Comparison of ENCODE assay signal across 1 cellular context in the genomic region with DNA sequence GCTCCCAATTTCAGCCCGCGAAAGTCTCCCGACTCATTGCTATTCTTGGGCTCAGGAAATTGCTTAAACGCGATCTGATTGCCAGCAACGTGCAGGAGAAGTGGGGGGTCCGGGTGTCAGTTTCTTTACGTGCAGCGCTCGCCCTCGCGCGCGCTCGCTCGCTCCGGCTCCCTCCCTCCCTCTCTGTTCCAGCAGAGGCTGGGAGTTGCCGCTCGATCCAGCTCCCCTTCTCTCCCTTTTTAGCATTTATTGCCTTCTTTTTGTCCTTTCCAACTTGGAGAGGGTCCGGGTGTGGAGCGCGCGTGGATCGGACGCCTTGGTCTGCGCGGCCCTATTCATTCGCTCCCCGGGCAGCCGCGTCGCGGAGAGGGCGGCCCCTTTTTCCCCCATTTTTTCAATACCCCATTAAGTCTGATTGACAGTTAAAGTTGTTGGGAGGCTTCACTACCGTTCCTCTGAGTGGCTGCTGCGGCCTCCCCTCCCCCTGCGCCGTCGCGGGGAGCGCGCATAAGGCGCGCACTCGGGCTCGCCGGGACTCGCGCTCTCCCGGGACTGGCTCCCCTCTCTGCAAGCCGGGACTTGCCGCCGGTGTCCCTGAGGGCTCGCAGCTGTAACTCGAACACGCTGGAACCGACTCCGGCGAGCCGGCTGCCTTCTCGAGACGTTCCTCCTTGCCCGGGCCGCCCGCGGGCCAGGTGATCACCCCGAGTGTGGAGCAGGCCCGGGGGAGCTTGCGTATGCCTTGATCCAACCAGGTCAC.
TF ChIP-seq lines count a peak whose summit lies in the region.

A gene with protein sequence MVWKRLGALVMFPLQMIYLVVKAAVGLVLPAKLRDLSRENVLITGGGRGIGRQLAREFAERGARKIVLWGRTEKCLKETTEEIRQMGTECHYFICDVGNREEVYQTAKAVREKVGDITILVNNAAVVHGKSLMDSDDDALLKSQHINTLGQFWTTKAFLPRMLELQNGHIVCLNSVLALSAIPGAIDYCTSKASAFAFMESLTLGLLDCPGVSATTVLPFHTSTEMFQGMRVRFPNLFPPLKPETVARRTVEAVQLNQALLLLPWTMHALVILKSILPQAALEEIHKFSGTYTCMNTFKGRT (minus strand): TSS at position 310 of the 760 bp plus-strand sequence. CDS start 862 bp downstream, outside the sequence.

TF ChIP-seq in K562, 482 proteins besides CTCF, POLR2A, EP300 and RAD21 (continued from another document and continues in another):
- TF ChIP-seq, protein P1, sequence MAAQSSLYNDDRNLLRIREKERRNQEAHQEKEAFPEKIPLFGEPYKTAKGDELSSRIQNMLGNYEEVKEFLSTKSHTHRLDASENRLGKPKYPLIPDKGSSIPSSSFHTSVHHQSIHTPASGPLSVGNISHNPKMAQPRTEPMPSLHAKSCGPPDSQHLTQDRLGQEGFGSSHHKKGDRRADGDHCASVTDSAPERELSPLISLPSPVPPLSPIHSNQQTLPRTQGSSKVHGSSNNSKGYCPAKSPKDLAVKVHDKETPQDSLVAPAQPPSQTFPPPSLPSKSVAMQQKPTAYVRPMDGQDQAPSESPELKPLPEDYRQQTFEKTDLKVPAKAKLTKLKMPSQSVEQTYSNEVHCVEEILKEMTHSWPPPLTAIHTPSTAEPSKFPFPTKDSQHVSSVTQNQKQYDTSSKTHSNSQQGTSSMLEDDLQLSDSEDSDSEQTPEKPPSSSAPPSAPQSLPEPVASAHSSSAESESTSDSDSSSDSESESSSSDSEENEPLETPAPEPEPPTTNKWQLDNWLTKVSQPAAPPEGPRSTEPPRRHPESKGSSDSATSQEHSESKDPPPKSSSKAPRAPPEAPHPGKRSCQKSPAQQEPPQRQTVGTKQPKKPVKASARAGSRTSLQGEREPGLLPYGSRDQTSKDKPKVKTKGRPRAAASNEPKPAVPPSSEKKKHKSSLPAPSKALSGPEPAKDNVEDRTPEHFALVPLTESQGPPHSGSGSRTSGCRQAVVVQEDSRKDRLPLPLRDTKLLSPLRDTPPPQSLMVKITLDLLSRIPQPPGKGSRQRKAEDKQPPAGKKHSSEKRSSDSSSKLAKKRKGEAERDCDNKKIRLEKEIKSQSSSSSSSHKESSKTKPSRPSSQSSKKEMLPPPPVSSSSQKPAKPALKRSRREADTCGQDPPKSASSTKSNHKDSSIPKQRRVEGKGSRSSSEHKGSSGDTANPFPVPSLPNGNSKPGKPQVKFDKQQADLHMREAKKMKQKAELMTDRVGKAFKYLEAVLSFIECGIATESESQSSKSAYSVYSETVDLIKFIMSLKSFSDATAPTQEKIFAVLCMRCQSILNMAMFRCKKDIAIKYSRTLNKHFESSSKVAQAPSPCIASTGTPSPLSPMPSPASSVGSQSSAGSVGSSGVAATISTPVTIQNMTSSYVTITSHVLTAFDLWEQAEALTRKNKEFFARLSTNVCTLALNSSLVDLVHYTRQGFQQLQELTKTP (IDR thresholded peaks at IDR 0.05; ENCODE audit: low read depth in 1 of 2, partially characterized antibody in 2 of 2), result peak in 1 of 2 experiments; percentile 19
- peak; percentile 57; the same call in 1 of the 2 replicates for TF ChIP-seq ZBTB1 (CRISPR knock-in tag; IDR thresholded peaks at IDR 0.05; ENCODE audit: borderline replicate concordance, low read depth)
- no peak for TF ChIP-seq CREBBP (IDR thresholded peaks at IDR 0.05; ENCODE audit: low read depth, low read length)
- 0 out of 2 replicates have a peak, but pooled peaks have one; percentile 14 for TF ChIP-seq ZNF24 (IDR thresholded peaks at IDR 0.05)
- TF ChIP-seq, protein P2, sequence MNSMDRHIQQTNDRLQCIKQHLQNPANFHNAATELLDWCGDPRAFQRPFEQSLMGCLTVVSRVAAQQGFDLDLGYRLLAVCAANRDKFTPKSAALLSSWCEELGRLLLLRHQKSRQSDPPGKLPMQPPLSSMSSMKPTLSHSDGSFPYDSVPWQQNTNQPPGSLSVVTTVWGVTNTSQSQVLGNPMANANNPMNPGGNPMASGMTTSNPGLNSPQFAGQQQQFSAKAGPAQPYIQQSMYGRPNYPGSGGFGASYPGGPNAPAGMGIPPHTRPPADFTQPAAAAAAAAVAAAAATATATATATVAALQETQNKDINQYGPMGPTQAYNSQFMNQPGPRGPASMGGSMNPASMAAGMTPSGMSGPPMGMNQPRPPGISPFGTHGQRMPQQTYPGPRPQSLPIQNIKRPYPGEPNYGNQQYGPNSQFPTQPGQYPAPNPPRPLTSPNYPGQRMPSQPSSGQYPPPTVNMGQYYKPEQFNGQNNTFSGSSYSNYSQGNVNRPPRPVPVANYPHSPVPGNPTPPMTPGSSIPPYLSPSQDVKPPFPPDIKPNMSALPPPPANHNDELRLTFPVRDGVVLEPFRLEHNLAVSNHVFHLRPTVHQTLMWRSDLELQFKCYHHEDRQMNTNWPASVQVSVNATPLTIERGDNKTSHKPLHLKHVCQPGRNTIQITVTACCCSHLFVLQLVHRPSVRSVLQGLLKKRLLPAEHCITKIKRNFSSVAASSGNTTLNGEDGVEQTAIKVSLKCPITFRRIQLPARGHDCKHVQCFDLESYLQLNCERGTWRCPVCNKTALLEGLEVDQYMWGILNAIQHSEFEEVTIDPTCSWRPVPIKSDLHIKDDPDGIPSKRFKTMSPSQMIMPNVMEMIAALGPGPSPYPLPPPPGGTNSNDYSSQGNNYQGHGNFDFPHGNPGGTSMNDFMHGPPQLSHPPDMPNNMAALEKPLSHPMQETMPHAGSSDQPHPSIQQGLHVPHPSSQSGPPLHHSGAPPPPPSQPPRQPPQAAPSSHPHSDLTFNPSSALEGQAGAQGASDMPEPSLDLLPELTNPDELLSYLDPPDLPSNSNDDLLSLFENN (IDR thresholded peaks at IDR 0.05; ENCODE audit: low read depth in 2 of 2, low read length in 2 of 2), result 0 out of 4 replicates have a peak, but pooled peaks of 1 of the 2 experiments have one; percentile 20
- peak; percentile 21; the same call in 1 of the 2 replicates for TF ChIP-seq CBX1 (IDR thresholded peaks at IDR 0.05; ENCODE audit: low read depth)
- TF ChIP-seq GTF2F1 (IDR thresholded peaks at IDR 0.05; ENCODE audit: low read depth, low read length), result peak; percentile 70; the same call in 1 of the 2 replicates
- TF ChIP-seq MCM5 (IDR thresholded peaks at IDR 0.05; ENCODE audit: low read depth), result no peak
- TF ChIP-seq CREB1 (IDR thresholded peaks at IDR 0.05), result no peak
- TF ChIP-seq CREB1 (CRISPR knock-in tag; IDR thresholded peaks at IDR 0.05), result peak; percentile 54; the same call in 1 of the 2 replicates
- TF ChIP-seq TAF1 (IDR thresholded peaks at IDR 0.05; ENCODE audit: control insufficient read depth, extremely low read depth, insufficient read depth, low read length, severe bottlenecking), result peak; percentile 84
- TF ChIP-seq NFXL1 (CRISPR knock-in tag; IDR thresholded peaks at IDR 0.05), result no peak
- TF ChIP-seq, protein P3, sequence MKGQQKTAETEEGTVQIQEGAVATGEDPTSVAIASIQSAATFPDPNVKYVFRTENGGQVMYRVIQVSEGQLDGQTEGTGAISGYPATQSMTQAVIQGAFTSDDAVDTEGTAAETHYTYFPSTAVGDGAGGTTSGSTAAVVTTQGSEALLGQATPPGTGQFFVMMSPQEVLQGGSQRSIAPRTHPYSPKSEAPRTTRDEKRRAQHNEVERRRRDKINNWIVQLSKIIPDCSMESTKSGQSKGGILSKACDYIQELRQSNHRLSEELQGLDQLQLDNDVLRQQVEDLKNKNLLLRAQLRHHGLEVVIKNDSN (CRISPR knock-in tag; IDR thresholded peaks at IDR 0.05), result no peak
- TF ChIP-seq RCOR1 (IDR thresholded peaks at IDR 0.05; ENCODE audit: borderline replicate concordance in 1 of 2, low read depth in 2 of 2, low read length in 2 of 2), result 0 out of 4 replicates have a peak, but pooled peaks of 1 of the 2 experiments have one; percentile 20
- peak; percentile 1 for TF ChIP-seq ZFP36 (IDR thresholded peaks at IDR 0.05; ENCODE audit: low read depth, low read length, partially characterized antibody)
- TF ChIP-seq SIX5 (IDR thresholded peaks at IDR 0.05; ENCODE audit: borderline replicate concordance in 1 of 2, insufficient read depth in 1 of 2, low read depth in 1 of 2, low read length in 2 of 2), result no peak
- TF ChIP-seq, protein P4, sequence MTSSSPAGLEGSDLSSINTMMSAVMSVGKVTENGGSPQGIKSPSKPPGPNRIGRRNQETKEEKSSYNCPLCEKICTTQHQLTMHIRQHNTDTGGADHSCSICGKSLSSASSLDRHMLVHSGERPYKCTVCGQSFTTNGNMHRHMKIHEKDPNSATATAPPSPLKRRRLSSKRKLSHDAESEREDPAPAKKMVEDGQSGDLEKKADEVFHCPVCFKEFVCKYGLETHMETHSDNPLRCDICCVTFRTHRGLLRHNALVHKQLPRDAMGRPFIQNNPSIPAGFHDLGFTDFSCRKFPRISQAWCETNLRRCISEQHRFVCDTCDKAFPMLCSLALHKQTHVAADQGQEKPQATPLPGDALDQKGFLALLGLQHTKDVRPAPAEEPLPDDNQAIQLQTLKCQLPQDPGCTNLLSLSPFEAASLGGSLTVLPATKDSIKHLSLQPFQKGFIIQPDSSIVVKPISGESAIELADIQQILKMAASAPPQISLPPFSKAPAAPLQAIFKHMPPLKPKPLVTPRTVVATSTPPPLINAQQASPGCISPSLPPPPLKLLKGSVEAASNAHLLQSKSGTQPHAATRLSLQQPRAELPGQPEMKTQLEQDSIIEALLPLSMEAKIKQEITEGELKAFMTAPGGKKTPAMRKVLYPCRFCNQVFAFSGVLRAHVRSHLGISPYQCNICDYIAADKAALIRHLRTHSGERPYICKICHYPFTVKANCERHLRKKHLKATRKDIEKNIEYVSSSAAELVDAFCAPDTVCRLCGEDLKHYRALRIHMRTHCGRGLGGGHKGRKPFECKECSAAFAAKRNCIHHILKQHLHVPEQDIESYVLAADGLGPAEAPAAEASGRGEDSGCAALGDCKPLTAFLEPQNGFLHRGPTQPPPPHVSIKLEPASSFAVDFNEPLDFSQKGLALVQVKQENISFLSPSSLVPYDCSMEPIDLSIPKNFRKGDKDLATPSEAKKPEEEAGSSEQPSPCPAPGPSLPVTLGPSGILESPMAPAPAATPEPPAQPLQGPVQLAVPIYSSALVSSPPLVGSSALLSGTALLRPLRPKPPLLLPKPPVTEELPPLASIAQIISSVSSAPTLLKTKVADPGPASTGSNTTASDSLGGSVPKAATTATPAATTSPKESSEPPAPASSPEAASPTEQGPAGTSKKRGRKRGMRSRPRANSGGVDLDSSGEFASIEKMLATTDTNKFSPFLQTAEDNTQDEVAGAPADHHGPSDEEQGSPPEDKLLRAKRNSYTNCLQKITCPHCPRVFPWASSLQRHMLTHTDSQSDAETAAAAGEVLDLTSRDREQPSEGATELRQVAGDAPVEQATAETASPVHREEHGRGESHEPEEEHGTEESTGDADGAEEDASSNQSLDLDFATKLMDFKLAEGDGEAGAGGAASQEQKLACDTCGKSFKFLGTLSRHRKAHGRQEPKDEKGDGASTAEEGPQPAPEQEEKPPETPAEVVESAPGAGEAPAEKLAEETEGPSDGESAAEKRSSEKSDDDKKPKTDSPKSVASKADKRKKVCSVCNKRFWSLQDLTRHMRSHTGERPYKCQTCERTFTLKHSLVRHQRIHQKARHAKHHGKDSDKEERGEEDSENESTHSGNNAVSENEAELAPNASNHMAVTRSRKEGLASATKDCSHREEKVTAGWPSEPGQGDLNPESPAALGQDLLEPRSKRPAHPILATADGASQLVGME (CRISPR knock-in tag; IDR thresholded peaks at IDR 0.05), result no peak
- no peak for TF ChIP-seq HDGF (IDR thresholded peaks at IDR 0.05)
- TF ChIP-seq KLF16 (IDR thresholded peaks at IDR 0.05), result no peak
- TF ChIP-seq PHB2 (IDR thresholded peaks at IDR 0.05; ENCODE audit: low read depth), result no peak
- TF ChIP-seq SRSF7 (optimal IDR thresholded peaks at IDR 0.05; ENCODE audit: low read depth, low read length), result no peak
- TF ChIP-seq ETV6 (IDR thresholded peaks at IDR 0.05; ENCODE audit: borderline replicate concordance in 1 of 2, low read depth in 2 of 2, low read length in 1 of 2), result no peak
- 0 out of 2 replicates have a peak, but pooled peaks have one; percentile 45 for TF ChIP-seq ETV6 (CRISPR knock-in tag; IDR thresholded peaks at IDR 0.05; ENCODE audit: borderline replicate concordance)
- TF ChIP-seq, protein P5, sequence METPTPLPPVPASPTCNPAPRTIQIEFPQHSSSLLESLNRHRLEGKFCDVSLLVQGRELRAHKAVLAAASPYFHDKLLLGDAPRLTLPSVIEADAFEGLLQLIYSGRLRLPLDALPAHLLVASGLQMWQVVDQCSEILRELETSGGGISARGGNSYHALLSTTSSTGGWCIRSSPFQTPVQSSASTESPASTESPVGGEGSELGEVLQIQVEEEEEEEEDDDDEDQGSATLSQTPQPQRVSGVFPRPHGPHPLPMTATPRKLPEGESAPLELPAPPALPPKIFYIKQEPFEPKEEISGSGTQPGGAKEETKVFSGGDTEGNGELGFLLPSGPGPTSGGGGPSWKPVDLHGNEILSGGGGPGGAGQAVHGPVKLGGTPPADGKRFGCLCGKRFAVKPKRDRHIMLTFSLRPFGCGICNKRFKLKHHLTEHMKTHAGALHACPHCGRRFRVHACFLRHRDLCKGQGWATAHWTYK (CRISPR knock-in tag; IDR thresholded peaks at IDR 0.05), result peak; percentile 52; the same call in 1 of the 2 replicates
- TF ChIP-seq ESRRA (IDR thresholded peaks at IDR 0.05; ENCODE audit: borderline replicate concordance, low read depth), result no peak
- TF ChIP-seq ZNF766 (CRISPR knock-in tag; conservative IDR thresholded peaks at IDR 0.05), result peak; percentile 20
- no peak for TF ChIP-seq PRMT5 (CRISPR knock-in tag; IDR thresholded peaks at IDR 0.05)
- no peak for TF ChIP-seq ETV1 (tag; conservative IDR thresholded peaks at IDR 0.05; ENCODE audit: low read depth)
- TF ChIP-seq TAF7 (tag; IDR thresholded peaks at IDR 0.05), result no peak
- 0 out of 2 replicates have a peak, but pooled peaks have one; percentile 54 for TF ChIP-seq NFRKB (IDR thresholded peaks at IDR 0.05; ENCODE audit: low read depth)
- TF ChIP-seq PML (IDR thresholded peaks at IDR 0.05; ENCODE audit: low read length), result peak; percentile 50; the same call in 1 of the 2 replicates
- TF ChIP-seq, protein P6, sequence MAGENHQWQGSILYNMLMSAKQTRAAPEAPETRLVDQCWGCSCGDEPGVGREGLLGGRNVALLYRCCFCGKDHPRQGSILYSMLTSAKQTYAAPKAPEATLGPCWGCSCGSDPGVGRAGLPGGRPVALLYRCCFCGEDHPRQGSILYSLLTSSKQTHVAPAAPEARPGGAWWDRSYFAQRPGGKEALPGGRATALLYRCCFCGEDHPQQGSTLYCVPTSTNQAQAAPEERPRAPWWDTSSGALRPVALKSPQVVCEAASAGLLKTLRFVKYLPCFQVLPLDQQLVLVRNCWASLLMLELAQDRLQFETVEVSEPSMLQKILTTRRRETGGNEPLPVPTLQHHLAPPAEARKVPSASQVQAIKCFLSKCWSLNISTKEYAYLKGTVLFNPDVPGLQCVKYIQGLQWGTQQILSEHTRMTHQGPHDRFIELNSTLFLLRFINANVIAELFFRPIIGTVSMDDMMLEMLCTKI (IDR thresholded peaks at IDR 0.05; ENCODE audit: partially characterized antibody), result no peak
- TF ChIP-seq SAFB (IDR thresholded peaks at IDR 0.05; ENCODE audit: borderline replicate concordance, low read depth, low read length), result 0 out of 2 replicates have a peak, but pooled peaks have one; percentile 51
